Comparison of ENCODE assay signal across 8 cellular contexts in the genomic region with DNA sequence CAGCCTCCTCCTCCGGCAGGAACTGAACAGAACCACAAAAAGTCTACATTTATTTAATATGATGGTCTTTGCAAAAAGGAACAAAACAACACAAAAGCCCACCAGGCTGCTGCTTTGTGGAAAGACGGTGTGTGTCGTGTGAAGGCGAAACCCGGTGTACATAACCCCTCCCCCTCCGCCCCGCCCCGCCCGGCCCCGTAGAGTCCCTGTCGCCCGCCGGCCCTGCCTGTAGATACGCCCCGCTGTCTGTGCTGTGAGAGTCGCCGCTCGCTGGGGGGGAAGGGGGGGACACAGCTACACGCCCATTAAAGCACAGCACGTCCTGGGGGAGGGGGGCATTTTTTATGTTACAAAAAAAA.
A peak's percentile ranks its signal among the peaks of the same experiment; 100 is the strongest.
DNase-seq lines count a peak whose midpoint lies in the region; ATAC-seq and TF ChIP-seq lines count a peak whose summit lies in the region.

No MANE protein-coding gene starts in this region.

- no peak for TF ChIP-seq EP300 in ovary (IDR thresholded peaks at IDR 0.05)

- no peak overlapping the region for H3K27ac ChIP-seq in duodenal mucosa (ENCODE audit: low read depth, low read length)
- no peak overlapping the region for H3K27ac ChIP-seq in ovary

- ATAC-seq in omental fat pad (ENCODE audit: low FRiP score): no peak
- no peak for ATAC-seq in GM19328 (IDR thresholded peaks at IDR 0.05; ENCODE audit: unreplicated experiment)
- no peak for ATAC-seq in HG02970 (IDR thresholded peaks at IDR 0.05; ENCODE audit: low FRiP score, unreplicated experiment)

- no peak overlapping the region for H3K9ac ChIP-seq in duodenal mucosa (ENCODE audit: low read depth in 1 of 2, low read length in 2 of 2)

- H3K4me1 ChIP-seq in duodenal mucosa (ENCODE audit: control insufficient read depth in 1 of 2, insufficient read depth in 2 of 2, low read length in 2 of 2): peaks cover 11 to 16% of the 10 kb centered on the region in 2 donors
- peaks cover 10% of the 10 kb centered on the region for H3K4me1 ChIP-seq in ovary (ENCODE audit: insufficient read depth)

- no peaks in the 10 kb centered on the region for H3K9me3 ChIP-seq in duodenal mucosa (ENCODE audit: control insufficient read depth in 1 of 2, low read length in 2 of 2)
- no peaks in the 10 kb centered on the region for H3K9me3 ChIP-seq in ovary

- H3K4me3 ChIP-seq in duodenal mucosa (ENCODE audit: low read depth in 1 of 2, low read length in 2 of 2): peak overlapping the region; percentile 56 to 66
- H3K4me3 ChIP-seq in ovary: peak overlapping the region; percentile 24

- DNase-seq in GM10248 (ENCODE audit: extremely low spot score) (peak; percentile 70), OCI-M1 (lab: John Stamatoyannopoulos, UW) (peak; percentile 29), ovary (no peak), omental fat pad (ENCODE audit: low spot score) (no peak), superior temporal gyrus (ENCODE audit: extremely low spot score) (no peak)

- TF ChIP-seq POLR2A in ovary (IDR thresholded peaks at IDR 0.05): no peak

- TF ChIP-seq CTCF in GM10248 (IDR thresholded peaks at IDR 0.05; ENCODE audit: control extremely low read depth, extremely low read depth, low read depth, missing control alignments) (no peak), ovary (IDR thresholded peaks at IDR 0.05) (no peak), omental fat pad (IDR thresholded peaks at IDR 0.05) (no peak)

- peaks cover 84 to 87% of the 10 kb centered on the region in 2 donors for H3K27me3 ChIP-seq in duodenal mucosa (ENCODE audit: control insufficient read depth in 1 of 2, insufficient read depth in 2 of 2, low read length in 2 of 2)
- H3K27me3 ChIP-seq in ovary: no peaks in the 10 kb centered on the region

- CTCF ChIA-PET in GM10248 (lab: Yijun Ruan, JAX): no interaction called here

- 1 to 3% (median 1%) methylated on average over 16 to 20 of the region's 20 CpGs for WGBS in ovary, 3 donors

- POLR2A ChIA-PET in GM10248 (lab: Yijun Ruan, JAX): no interaction called here

- H3K36me3 ChIP-seq in duodenal mucosa (ENCODE audit: control insufficient read depth in 1 of 2, insufficient read depth in 2 of 2, low read length in 2 of 2): no peaks in the 10 kb centered on the region
- H3K36me3 ChIP-seq in ovary: no peaks in the 10 kb centered on the region

- intact Hi-C loops in ovary (cut with DNase I): no loop called here

Comparison
In these comparisons a context has a peak if more than half of its experiments do, and no peak if none do; other contexts are left out.
1. DNase-seq: peak in GM10248 (single experiment) and OCI-M1 (single experiment); none in ovary (0 of 5), omental fat pad (single experiment) and superior temporal gyrus (single experiment).